ENCODE assay signal across 8 cellular contexts in the genomic region with DNA sequence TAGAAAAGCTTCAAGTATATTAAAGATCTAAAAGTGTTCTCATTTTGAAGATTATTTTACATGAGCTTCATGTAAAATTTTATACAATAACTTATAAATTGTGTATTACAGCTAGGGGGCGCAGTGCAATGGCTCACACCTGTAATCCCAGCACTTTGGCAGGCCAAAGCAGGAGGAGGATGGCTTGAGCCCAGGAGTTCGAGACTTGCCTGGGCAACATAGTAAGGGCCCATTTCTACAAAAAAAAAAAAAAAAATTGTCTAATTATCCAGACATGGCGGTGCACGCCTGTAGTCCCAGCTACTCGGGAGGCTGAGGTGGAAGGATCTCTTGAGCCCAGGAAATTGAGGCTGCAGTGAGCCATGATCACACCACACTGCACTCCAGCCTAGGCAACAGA. TPM values are rescaled to one million over a fixed set of nuclear protein-coding genes. Genes with fewer than 3 reads are reported as not detected.
DNase-seq lines count a peak whose midpoint lies in the region; ATAC-seq and TF ChIP-seq lines count a peak whose summit lies in the region.

No MANE protein-coding gene starts in this region.

- no peak overlapping the region for H3K4me2 ChIP-seq in parathyroid adenoma (ENCODE audit: low read length)

- H3K79me2 ChIP-seq in parathyroid adenoma, result no peaks in the 10 kb centered on the region

- H3K4me1 ChIP-seq in parathyroid adenoma, result no peaks in the 10 kb centered on the region

- no peak overlapping the region for H3K27ac ChIP-seq in parathyroid adenoma

- H3K4me3 ChIP-seq in parathyroid adenoma (ENCODE audit: low read depth, low read length), result no peak overlapping the region

- DNase-seq in EH (ENCODE audit: low read depth), result peak; percentile 46
- peak; percentile 61 for DNase-seq in HT-29 (ENCODE audit: low spot score)
- DNase-seq in erythroblast (lab: John Stamatoyannopoulos, UW), result peak; percentile 49 to 71

- peak; percentile 32 to 45 for ATAC-seq in activated CD4-positive, CD25-positive, alpha-beta regulatory T cell treated with anti-CD3 and anti-CD28 coated beads, Interleukin-2, amount 50 U/mL, for 24 hours
- ATAC-seq in GM18873 (IDR thresholded peaks at IDR 0.05; ENCODE audit: low FRiP score, unreplicated experiment), result no peak
- no peak for ATAC-seq in HG02870 (IDR thresholded peaks at IDR 0.05; ENCODE audit: unreplicated experiment)
- ATAC-seq in GM19324 (IDR thresholded peaks at IDR 0.05; ENCODE audit: low FRiP score, unreplicated experiment), result no peak

- H3K9ac ChIP-seq in parathyroid adenoma, result no peak overlapping the region

- H2AFZ ChIP-seq in parathyroid adenoma, result no peak overlapping the region

- peak; percentile 70 for TF ChIP-seq CTCF in parathyroid adenoma (IDR thresholded peaks at IDR 0.05)

- no peaks in the 10 kb centered on the region for H3K27me3 ChIP-seq in parathyroid adenoma (ENCODE audit: control insufficient read depth, insufficient read depth, low read length)

- H3K36me3 ChIP-seq in parathyroid adenoma (ENCODE audit: control insufficient read depth, insufficient read depth, low read length), result no peaks in the 10 kb centered on the region

- H3K9me3 ChIP-seq in parathyroid adenoma (ENCODE audit: control insufficient read depth, low read length), result no peaks in the 10 kb centered on the region

- no peak for TF ChIP-seq POLR2A in erythroblast (IDR thresholded peaks at IDR 0.05; ENCODE audit: low read length)

RNA-seq across cellular contexts. Expression of gene ACBD5, which starts 16.6 kb away (rescaled TPM):
- total RNA-seq in HT-29 (2014; rRNA removed; shearing (Covaris generic)), result 13.5 and 14.2 TPM in 2 replicates

Comparison
In these comparisons a context has a peak if more than half of its experiments do, and no peak if none do; other contexts are left out.
1. ATAC-seq: peak in activated CD4-positive, CD25-positive, alpha-beta regulatory T cell treated with anti-CD3 and anti-CD28 coated beads, Interleukin-2, amount 50 U/mL, for 24 hours (2 of 2); none in GM18873 (single experiment), HG02870 (single experiment) and GM19324 (single experiment).
2. Peak in every context shown above with its lines, with median percentiles within 50 percentile points of each other: DNase-seq.